ENCODE assay signal across 5 cellular contexts in the genomic region with DNA sequence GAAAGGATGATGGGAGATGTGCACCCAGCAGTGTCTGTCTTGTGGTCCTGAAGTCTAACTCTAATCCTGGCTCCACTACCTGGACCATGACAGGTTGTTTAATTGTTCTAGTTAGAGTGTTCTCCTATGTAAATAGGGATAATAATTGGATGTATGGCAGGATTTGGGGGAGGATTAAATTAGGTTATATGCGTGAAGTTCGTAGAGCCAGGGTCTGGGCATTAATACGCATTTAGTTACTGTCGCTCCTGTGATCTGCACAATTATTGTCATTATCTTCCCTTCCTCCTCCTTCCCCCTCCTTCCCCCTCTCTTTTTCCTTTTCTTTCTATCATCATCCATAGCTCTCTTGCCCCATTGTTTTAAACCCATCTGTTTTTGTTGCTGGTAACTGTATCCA.
"Had no signal": no experiment of that assay in that cellular context is flagged by ENCODE, and none has a peak within 500 bp of the region (broad histone marks: within the 10 kb centered on the region; RNA-seq: fewer than 3 reads in every experiment).

No MANE protein-coding gene starts in this region.

- H3K27me3 Mint-ChIP-seq: IgD-negative memory B cell had no signal

- H3K27ac Mint-ChIP-seq: GM23338 had no signal

- H3K9me3 Mint-ChIP-seq: GM23338, H9, IgD-negative memory B cell had no signal

- H3K4me3 Mint-ChIP-seq: GM23338, H9, IgD-negative memory B cell had no signal

- H2AFZ ChIP-seq: GM23338 had no signal

- H3K4me2 ChIP-seq: GM23338 had no signal

- DNase-seq: H9, HCEC 1CT, KBM-7 had no signal

- H3K4me3 ChIP-seq: GM23338 had no signal
